In genomic region chr1:34904236-34905097, GRCh38 we compare ENCODE assay signal across 21 cellular contexts. TPM values are rescaled to one million over a fixed set of nuclear protein-coding genes. Genes with fewer than 3 reads are reported as not detected.
"Had no signal": no experiment of that assay in that cellular context is flagged by ENCODE, and none has a peak within 500 bp of the region (broad histone marks: within the 10 kb centered on the region; RNA-seq: fewer than 3 reads in every experiment).

No MANE protein-coding gene starts in this region.

- H3K9me3 ChIP-seq: left lung, ovary, prostate gland, testis, vagina had no signal

- ATAC-seq: activated T-helper 17 cell treated with anti-CD3 and anti-CD28 coated beads, Interleukin-2, amount 50 U/mL, for 72 hours; left lung; naive thymus-derived CD4-positive, alpha-beta T cell; stimulated activated naive B cell treated with anti-CD40 and anti-IgM and Interleukin-4, amounts not matched to agents 10 μg/mL and 1 μg/mL and 100 μg/mL, for 72 hours had no signal

- H3K36me3 ChIP-seq: left lung, ovary, prostate gland, vagina had no signal

- DNase-seq: activated CD4-positive, alpha-beta memory T cell treated with anti-CD3 and anti-CD28 coated beads, Interleukin-2, amount 10 ng/mL, durations not matched to agents 7 days and 5 days; activated CD4-positive, alpha-beta T cell treated with anti-CD3 and anti-CD28 coated beads, Interleukin-2, amount 10 ng/mL, durations not matched to agents 24 days and 14 days; activated naive CD8-positive, alpha-beta T cell treated with anti-CD3 and anti-CD28 coated beads for 36 hours; activated T-cell treated with anti-CD3 and anti-CD28 coated beads, Interleukin-2, amount 50 U/mL, for 1 hour; effector CD4-positive, alpha-beta T cell; foreskin melanocyte; glutamatergic neuron; kidney glomerular epithelial cell; left lung; naive thymus-derived CD4-positive, alpha-beta T cell; ovary; stimulated activated CD4-positive, alpha-beta T cell treated with anti-CD3 and anti-CD28 coated beads, Interleukin-2, amount 100 ng/mL, for 48 hours; stimulated activated CD8-positive, alpha-beta memory T cell treated with anti-CD3 and anti-CD28 coated beads, Interleukin-4, amount 100 ng/mL, for 48 hours; stimulated activated naive B cell treated with anti-CD40 and anti-IgM and Interleukin-4, amounts not matched to agents 10 μg/mL and 1 μg/mL and 100 μg/mL, for 72 hours; testis had no signal

- H3K27me3 ChIP-seq: ovary, testis, vagina had no signal

- H3K79me2 ChIP-seq: hepatocyte had no signal

- H3K4me1 ChIP-seq: left lung, prostate gland, testis, vagina had no signal

- H3K27ac ChIP-seq: hepatocyte, left lung, ovary, prostate gland, testis, vagina had no signal

- H3K4me2 ChIP-seq: hepatocyte had no signal

- H3K4me3 ChIP-seq: hepatocyte, left lung, lung, ovary, prostate gland, testis, vagina had no signal

- H2AFZ ChIP-seq: hepatocyte had no signal

RNA-seq across cellular contexts. Expression of gene DLGAP3, which starts 25.0 kb away (rescaled TPM):
- total RNA-seq: bronchial epithelial cell, vagina had no signal
